11 cellular contexts compared by ENCODE assay signal in genomic region chr3:126997455-126998038, GRCh38.
"Had no signal": no experiment of that assay in that cellular context is flagged by ENCODE, and none has a peak within 500 bp of the region (broad histone marks: within the 10 kb centered on the region; RNA-seq: fewer than 3 reads in every experiment).

No MANE protein-coding gene starts in this region.

- ATAC-seq: natural killer cell had no signal

- H3K9me3 ChIP-seq: esophagus squamous epithelium, mucosa of descending colon, stomach, uterus had no signal

- H3K4me3 ChIP-seq: dorsolateral prefrontal cortex, esophagus squamous epithelium, mucosa of descending colon, stomach, uterus had no signal

- H3K27me3 ChIP-seq: dorsolateral prefrontal cortex, esophagus squamous epithelium, stomach, uterus had no signal

- DNase-seq: activated CD4-positive, alpha-beta T cell treated with anti-CD3 and anti-CD28 coated beads, Interleukin-2, amount 10 ng/mL, durations not matched to agents 7 days and 5 days; activated CD4-positive, CD25-positive, alpha-beta regulatory T cell; activated T-cell treated with anti-CD3 and anti-CD28 coated beads for 4 hours; esophagus squamous epithelium; mucosa of descending colon; natural killer cell; stimulated activated CD4-positive, alpha-beta T cell treated with anti-CD3 and anti-CD28 coated beads, Interleukin-4, amount 100 ng/mL, for 4 hours; stomach; uterus had no signal

- FAIRE-seq: endometrium had no signal

- H3K27ac ChIP-seq: stomach, uterus had no signal

- H3K36me3 ChIP-seq: uterus had no signal
